In genomic region chr1:227343727-227344551, GRCh38 we compare ENCODE assay signal across 10 cellular contexts. TPM values are rescaled to one million over a fixed set of nuclear protein-coding genes. Genes with fewer than 3 reads are reported as not detected.
A peak's percentile ranks its signal among the peaks of the same experiment; 100 is the strongest.
DNase-seq lines count a peak whose midpoint lies in the region; ATAC-seq and TF ChIP-seq lines count a peak whose summit lies in the region.
"Had no signal": no experiment of that assay in that cellular context is flagged by ENCODE, and none has a peak within 500 bp of the region (broad histone marks: within the 10 kb centered on the region; RNA-seq: fewer than 3 reads in every experiment).

No MANE protein-coding gene starts in this region.

- peaks cover 7% of the 10 kb centered on the region for H3K9me3 ChIP-seq in SJSA1 (replicated peaks)
- H3K9me3 ChIP-seq in colonic mucosa = no peaks in the 10 kb centered on the region

- H3K36me3 Mint-ChIP-seq in activated CD4-positive, alpha-beta T cell treated with anti-CD3 and anti-CD28 coated beads, Interleukin-2, amount 10 ng/mL, durations not matched to agents 7 days and 5 days (ENCODE audit: low read depth) = no peaks in the 10 kb centered on the region
- H3K36me3 Mint-ChIP-seq: T-cell had no signal

- no peak overlapping the region for H3K27ac Mint-ChIP-seq in activated CD4-positive, alpha-beta T cell treated with anti-CD3 and anti-CD28 coated beads, Interleukin-2, amount 10 ng/mL, durations not matched to agents 7 days and 5 days
- H3K27ac Mint-ChIP-seq: T-cell had no signal

- H3K4me3 Mint-ChIP-seq in activated CD4-positive, alpha-beta T cell treated with anti-CD3 and anti-CD28 coated beads, Interleukin-2, amount 10 ng/mL, durations not matched to agents 7 days and 5 days = no peak overlapping the region
- H3K4me3 Mint-ChIP-seq: T-cell had no signal

- H3K9ac ChIP-seq in colonic mucosa (ENCODE audit: low read depth in 2 of 2, low read length in 2 of 2) = no peak overlapping the region

- peak overlapping the region; percentile 54 for H3K27ac ChIP-seq in SJSA1
- H3K27ac ChIP-seq in colonic mucosa = no peak overlapping the region

- H3K4me1 Mint-ChIP-seq in activated CD4-positive, alpha-beta T cell treated with anti-CD3 and anti-CD28 coated beads, Interleukin-2, amount 10 ng/mL, durations not matched to agents 7 days and 5 days = no peaks in the 10 kb centered on the region
- H3K4me1 Mint-ChIP-seq: T-cell had no signal

- no peaks in the 10 kb centered on the region for H3K9me3 Mint-ChIP-seq in activated CD4-positive, alpha-beta T cell treated with anti-CD3 and anti-CD28 coated beads, Interleukin-2, amount 10 ng/mL, durations not matched to agents 7 days and 5 days

- DNase-seq in GM03348 (ENCODE audit: low spot score) (peak; percentile 86), SJSA1 (ENCODE audit: low read depth in 1 of 2, low spot score in 2 of 2) (peak in 1 of 2 experiments; percentile 85), fibroblast of mammary gland (ENCODE audit: low read depth) (peak; percentile 95), putamen (ENCODE audit: low spot score) (peak; percentile 52), colonic mucosa (no peak), SKM-1 (lab: John Stamatoyannopoulos, UW; ENCODE audit: unreplicated experiment) (no peak)
- no peak for DNase-seq in activated CD4-positive, alpha-beta T cell treated with anti-CD3 and anti-CD28 coated beads, Interleukin-2, amount 10 ng/mL, durations not matched to agents 7 days and 5 days
- DNase-seq: NCI-H2171 treated with DMSO at 0.1 percent for 48 hours, T-cell had no signal

- CTCF ChIA-PET in activated CD4-positive, alpha-beta T cell treated with anti-CD3 and anti-CD28 coated beads, Interleukin-2, amount 10 ng/mL, durations not matched to agents 7 days and 5 days (lab: Charles Lee) = interaction anchor here (1.3 kb wide), 1 partner anchor 10 kb away, joined by 6 read pairs; no protein-coding TSS in a partner anchor

- TF ChIP-seq CTCF in fibroblast of mammary gland (conservative IDR thresholded peaks at IDR 0.05; ENCODE audit: control insufficient read depth, insufficient read depth, low read depth, low read length) (no peak), colonic mucosa (IDR thresholded peaks at IDR 0.05) (no peak)

- H3K27me3 Mint-ChIP-seq in activated CD4-positive, alpha-beta T cell treated with anti-CD3 and anti-CD28 coated beads, Interleukin-2, amount 10 ng/mL, durations not matched to agents 7 days and 5 days = peaks cover 5% of the 10 kb centered on the region

- intact Hi-C loops in colonic mucosa (cut with DNase I) = no loop called here

- POLR2A ChIA-PET in activated CD4-positive, alpha-beta T cell treated with anti-CD3 and anti-CD28 coated beads, Interleukin-2, amount 10 ng/mL, durations not matched to agents 7 days and 5 days (lab: Charles Lee) = no interaction called here

- H3K36me3 ChIP-seq in SJSA1 (no peaks in the 10 kb centered on the region), colonic mucosa (no peaks in the 10 kb centered on the region)

- no peak overlapping the region for H3K4me3 ChIP-seq in SJSA1
- no peak overlapping the region for H3K4me3 ChIP-seq in fibroblast of mammary gland (ENCODE audit: control insufficient read depth, low read depth, low read length)
- H3K4me3 ChIP-seq in colonic mucosa = no peak overlapping the region

- ATAC-seq in GM18870 (IDR thresholded peaks at IDR 0.05; ENCODE audit: unreplicated experiment) = no peak
- ATAC-seq: T-cell had no signal

- H3K27me3 ChIP-seq in SJSA1 (replicated peaks) (no peaks in the 10 kb centered on the region), colonic mucosa (no peaks in the 10 kb centered on the region)

- H3K4me1 ChIP-seq in SJSA1 (replicated peaks) (peaks cover 17% of the 10 kb centered on the region), colonic mucosa (no peaks in the 10 kb centered on the region)

RNA-seq across cellular contexts. Expression of gene CDC42BPA, which starts 25.6 kb away (rescaled TPM):
- 46.4 and 52.8 TPM in 2 replicates for total RNA-seq in SJSA1 (2014; rRNA removed; shearing (Covaris generic))
- total RNA-seq in colonic mucosa = 10 to 100 TPM; 26.4 to 36.6 TPM
- 1 to 10 TPM; 3.6 to 3.8 TPM for total RNA-seq in activated CD4-positive, alpha-beta T cell treated with anti-CD3 and anti-CD28 coated beads, Interleukin-2, amount 10 ng/mL, durations not matched to agents 7 days and 5 days

Comparison
In these comparisons a context has a peak if more than half of its experiments do, and no peak if none do; other contexts are left out.
1. DNase-seq: peak in GM03348 (single experiment), fibroblast of mammary gland (single experiment) and putamen (single experiment); none in colonic mucosa (single experiment), activated CD4-positive, alpha-beta T cell treated with anti-CD3 and anti-CD28 coated beads, Interleukin-2, amount 10 ng/mL, durations not matched to agents 7 days and 5 days (single experiment) and SKM-1 (single experiment).